ENCODE assay signal across 9 cellular contexts in genomic region chr10:3066317-3066931, GRCh38. TPM values are rescaled to one million over a fixed set of nuclear protein-coding genes. Genes with fewer than 3 reads are reported as not detected.
DNase-seq lines count a peak whose midpoint lies in the region; ATAC-seq and TF ChIP-seq lines count a peak whose summit lies in the region.
"Had no signal": no experiment of that assay in that cellular context is flagged by ENCODE, and none has a peak within 500 bp of the region (broad histone marks: within the 10 kb centered on the region; RNA-seq: fewer than 3 reads in every experiment).

No MANE protein-coding gene starts in this region.

- no peak for ATAC-seq in GM21723 (IDR thresholded peaks at IDR 0.05; ENCODE audit: unreplicated experiment)

- H3K36me3 ChIP-seq in kidney epithelial cell (ENCODE audit: control insufficient read depth, insufficient read depth, low read length) (peaks cover 1% of the 10 kb centered on the region), transverse colon (no peaks in the 10 kb centered on the region)

- H3K36me3 Mint-ChIP-seq in activated CD4-positive, alpha-beta T cell treated with anti-CD3 and anti-CD28 coated beads, Interleukin-2, amount 10 ng/mL, durations not matched to agents 7 days and 5 days (ENCODE audit: low read depth), result peaks cover 20% of the 10 kb centered on the region

- no peak for TF ChIP-seq CTCF in astrocyte of the spinal cord (IDR thresholded peaks at IDR 0.05; ENCODE audit: low read depth, low read length)
- no peak for TF ChIP-seq CTCF in kidney epithelial cell (IDR thresholded peaks at IDR 0.05; ENCODE audit: insufficient read depth, low read length, poor library complexity, severe bottlenecking)
- TF ChIP-seq CTCF in transverse colon (IDR thresholded peaks at IDR 0.05), result no peak

- peaks cover 6 to 19% (median 16%) of the 10 kb centered on the region in 4 donors for H3K4me1 ChIP-seq in transverse colon

- in situ Hi-C loops in astrocyte of the spinal cord (cut with HindIII; ENCODE audit: low sequenced_read_pairs) (no loop called here), transverse colon (cut with MboI; ENCODE audit: low pct_ligation_motif_present in 1 of 4, low pct_unique_long_range_greater_than_20kb in 1 of 4, low sequenced_read_pairs in 3 of 4) (no loop called here)

- H3K4me1 Mint-ChIP-seq in activated CD4-positive, alpha-beta T cell treated with anti-CD3 and anti-CD28 coated beads, Interleukin-2, amount 10 ng/mL, durations not matched to agents 7 days and 5 days, result peaks cover 20% of the 10 kb centered on the region

- POLR2A ChIA-PET in activated CD4-positive, alpha-beta T cell treated with anti-CD3 and anti-CD28 coated beads, Interleukin-2, amount 10 ng/mL, durations not matched to agents 7 days and 5 days (lab: Charles Lee), result no interaction called here

- CTCF ChIA-PET in activated CD4-positive, alpha-beta T cell treated with anti-CD3 and anti-CD28 coated beads, Interleukin-2, amount 10 ng/mL, durations not matched to agents 7 days and 5 days (lab: Charles Lee), result no interaction called here

- H3K27ac Mint-ChIP-seq in activated CD4-positive, alpha-beta T cell treated with anti-CD3 and anti-CD28 coated beads, Interleukin-2, amount 10 ng/mL, durations not matched to agents 7 days and 5 days, result no peak overlapping the region

- H3K27me3 ChIP-seq in kidney epithelial cell (ENCODE audit: control insufficient read depth, insufficient read depth, low read length) (peaks cover 2% of the 10 kb centered on the region), transverse colon (peaks cover 18% of the 10 kb centered on the region)

- no peak for DNase-seq in activated CD4-positive, alpha-beta T cell treated with anti-CD3 and anti-CD28 coated beads, Interleukin-2, amount 10 ng/mL, durations not matched to agents 7 days and 5 days
- no peak for DNase-seq in activated CD4-positive, alpha-beta T cell treated with anti-CD3 and anti-CD28 coated beads for 4 hours
- DNase-seq in astrocyte of the spinal cord (ENCODE audit: low read depth, low spot score) (no peak), kidney epithelial cell (ENCODE audit: low read depth) (no peak), transverse colon (no peak), SHP77 treated with DMSO at 0.1 percent for 48 hours (lab: John Stamatoyannopoulos, UW) (no peak)
- no peak for DNase-seq in effector CD8-positive, alpha-beta T cell (lab: John Stamatoyannopoulos, UW)
- DNase-seq: NCI-H1694 had no signal

- no peak for TF ChIP-seq POLR2A in transverse colon (IDR thresholded peaks at IDR 0.05)

- peaks cover 12% of the 10 kb centered on the region for H3K27me3 Mint-ChIP-seq in activated CD4-positive, alpha-beta T cell treated with anti-CD3 and anti-CD28 coated beads, Interleukin-2, amount 10 ng/mL, durations not matched to agents 7 days and 5 days

- intact Hi-C loops in transverse colon (cut with DNase I; ENCODE audit: low total_unique reads), result no loop called here

- WGBS in transverse colon (ENCODE audit: low coverage in 1 of 2), 2 donors, result 19% methylated on average over 38 of the region's 45 CpGs; no CpG with 5 or more reads in 1 of the 2 donors

- no peaks in the 10 kb centered on the region for H3K9me3 ChIP-seq in transverse colon

- TF ChIP-seq EP300 in transverse colon (IDR thresholded peaks at IDR 0.05; ENCODE audit: low read depth), result no peak

- H3K4me3 ChIP-seq in astrocyte of the spinal cord (ENCODE audit: low read depth, low read length) (peak overlapping the region; percentile 73), kidney epithelial cell (ENCODE audit: low read depth, low read length) (peak overlapping the region; percentile 91), transverse colon (peak overlapping the region; percentile 48 to 92 (median 86))

- no peaks in the 10 kb centered on the region for H3K9me3 Mint-ChIP-seq in activated CD4-positive, alpha-beta T cell treated with anti-CD3 and anti-CD28 coated beads, Interleukin-2, amount 10 ng/mL, durations not matched to agents 7 days and 5 days

- peak overlapping the region; percentile 64 for H3K4me3 Mint-ChIP-seq in activated CD4-positive, alpha-beta T cell treated with anti-CD3 and anti-CD28 coated beads, Interleukin-2, amount 10 ng/mL, durations not matched to agents 7 days and 5 days

- H3K27ac ChIP-seq in transverse colon, result peak overlapping the region in 3 of 4 donors; percentile 14 to 81 (median 73)

RNA-seq across cellular contexts. Expression of gene PFKP, which starts 0.9 kb away (rescaled TPM):
- total RNA-seq in activated CD4-positive, alpha-beta T cell treated with anti-CD3 and anti-CD28 coated beads, Interleukin-2, amount 10 ng/mL, durations not matched to agents 7 days and 5 days, result 100 to 1,000 TPM; 173 to 178 TPM
- 292 and 295 TPM in 2 replicates for total RNA-seq in kidney epithelial cell
- total RNA-seq in transverse colon, result 10 to 100 TPM; 53.9 to 93.9 (median 66.2) TPM
